In genomic region chr3:123262868-123263267, GRCh38 we compare ENCODE assay signal across 3 cellular contexts.
"Had no signal": no experiment of that assay in that cellular context is flagged by ENCODE, and none has a peak within 500 bp of the region (broad histone marks: within the 10 kb centered on the region; RNA-seq: fewer than 3 reads in every experiment).

No MANE protein-coding gene starts in this region.

- H3K4me3 ChIP-seq: GM12878 had no signal

- DNase-seq: GDM1, GF-D8 had no signal

- ATAC-seq: GM12878 had no signal
